Comparison of ENCODE assay signal across 1 cellular context in genomic region chr7:98242934-98243333, GRCh38.
TF ChIP-seq lines count a peak whose summit lies in the region.

No MANE protein-coding gene starts in this region.

TF ChIP-seq in HEK293, 187 proteins besides CTCF, POLR2A, EP300 and RAD21 (continued from another document):
- no peak for TF ChIP-seq HIC1 (tag by site-specific recombination; IDR thresholded peaks at IDR 0.05)
- no peak for TF ChIP-seq SCRT1 (tag by site-specific recombination; IDR thresholded peaks at IDR 0.05; ENCODE audit: borderline replicate concordance)
- TF ChIP-seq ZNF830 (tag by site-specific recombination; IDR thresholded peaks at IDR 0.05; ENCODE audit: low read depth), result no peak
- TF ChIP-seq GLI2 (tag by site-specific recombination; IDR thresholded peaks at IDR 0.05; ENCODE audit: borderline replicate concordance, low read depth), result no peak
- no peak for TF ChIP-seq HOXC10 (CRISPR knock-in tag; IDR thresholded peaks at IDR 0.05)
- no peak for TF ChIP-seq ZNF112 (tag by site-specific recombination; IDR thresholded peaks at IDR 0.05)
- TF ChIP-seq ZNF138 (tag by site-specific recombination; IDR thresholded peaks at IDR 0.05; ENCODE audit: borderline replicate concordance), result no peak
- no peak for TF ChIP-seq PRDM1 (tag by site-specific recombination; IDR thresholded peaks at IDR 0.05)
- TF ChIP-seq ZNF133 (tag by site-specific recombination; IDR thresholded peaks at IDR 0.05), result no peak
- TF ChIP-seq ZNF26 (tag by site-specific recombination; IDR thresholded peaks at IDR 0.05), result no peak
- no peak for TF ChIP-seq ZSCAN18 (tag by site-specific recombination; IDR thresholded peaks at IDR 0.05)
